In genomic region chr6:85464260-85464644, GRCh38 we compare ENCODE assay signal across 8 cellular contexts. TPM values are rescaled to one million over a fixed set of nuclear protein-coding genes. Genes with fewer than 3 reads are reported as not detected.
DNase-seq lines count a peak whose midpoint lies in the region; ATAC-seq, FAIRE-seq and TF ChIP-seq lines count a peak whose summit lies in the region.

No MANE protein-coding gene starts in this region.

- peak; percentile 82 for FAIRE-seq in H54 (lab: Jason Lieb, UNC)

- no peaks in the 10 kb centered on the region for H3K9me3 Mint-ChIP-seq in effector memory CD8-positive, alpha-beta T cell
- no peaks in the 10 kb centered on the region for H3K9me3 Mint-ChIP-seq in type B pancreatic cell
- H3K9me3 Mint-ChIP-seq in WTC11 = no peaks in the 10 kb centered on the region

- peak; percentile 33 for DNase-seq in H54 (ENCODE audit: insufficient read length, low spot score)
- peak; percentile 93 to 98 for DNase-seq in SW 1271 (lab: John Stamatoyannopoulos, UW)
- no peak for DNase-seq in effector memory CD8-positive, alpha-beta T cell
- peak; percentile 35 to 37 for DNase-seq in stimulated activated CD4-positive, alpha-beta T cell treated with anti-CD3 and anti-CD28 coated beads, Interleukin-15, amount 100 ng/mL, for 48 hours (ENCODE audit: low read depth in 2 of 2)
- DNase-seq in type B pancreatic cell (ENCODE audit: extremely low spot score, unreplicated experiment) = no peak
- DNase-seq in medulla oblongata (ENCODE audit: extremely low spot score) = no peak
- no peak for DNase-seq in WTC11 (ENCODE audit: low spot score)

- no peak for ATAC-seq in effector memory CD8-positive, alpha-beta T cell (replicated peaks)
- no peak for ATAC-seq in HG03280 (IDR thresholded peaks at IDR 0.05; ENCODE audit: unreplicated experiment)
- no peak for ATAC-seq in WTC11

- TF ChIP-seq CTCF in type B pancreatic cell (conservative IDR thresholded peaks at IDR 0.05) = no peak
- TF ChIP-seq CTCF in WTC11 (IDR thresholded peaks at IDR 0.05) = no peak

- peak overlapping the region in 1 of 2 donors; percentile 13 for H3K4me3 Mint-ChIP-seq in effector memory CD8-positive, alpha-beta T cell
- H3K4me3 Mint-ChIP-seq in type B pancreatic cell = no peak overlapping the region
- H3K4me3 Mint-ChIP-seq in WTC11 = no peak overlapping the region

- H3K4me1 Mint-ChIP-seq in effector memory CD8-positive, alpha-beta T cell (ENCODE audit: low read depth in 2 of 2) = peaks cover 42 to 45% of the 10 kb centered on the region in 2 donors
- H3K4me1 Mint-ChIP-seq in type B pancreatic cell (ENCODE audit: unreplicated experiment) (peaks cover 10% of the 10 kb centered on the region), WTC11 (peaks cover 15% of the 10 kb centered on the region)

- H3K27me3 Mint-ChIP-seq in effector memory CD8-positive, alpha-beta T cell = peaks cover 6 to 8% of the 10 kb centered on the region in 2 donors
- H3K27me3 Mint-ChIP-seq in type B pancreatic cell (peaks cover 14% of the 10 kb centered on the region), WTC11 (ENCODE audit: low read depth) (no peaks in the 10 kb centered on the region)

- H3K27ac Mint-ChIP-seq in effector memory CD8-positive, alpha-beta T cell = peak overlapping the region; percentile 24 to 78
- H3K27ac Mint-ChIP-seq in type B pancreatic cell = no peak overlapping the region
- H3K27ac Mint-ChIP-seq in WTC11 = no peak overlapping the region

- CTCF ChIA-PET in WTC11 (lab: Charles Lee) = interaction anchor here (4.3 kb wide), 1 partner anchor 18 kb away, joined by 24 read pairs; no protein-coding TSS in a partner anchor

- POLR2A ChIA-PET in WTC11 (lab: Charles Lee) = no interaction called here

- peaks cover 7% of the 10 kb centered on the region for H3K36me3 Mint-ChIP-seq in effector memory CD8-positive, alpha-beta T cell (ENCODE audit: insufficient read depth)
- H3K36me3 Mint-ChIP-seq in type B pancreatic cell (no peaks in the 10 kb centered on the region), WTC11 (no peaks in the 10 kb centered on the region)

- TF ChIP-seq POLR2A in H54 (IDR thresholded peaks at IDR 0.05; ENCODE audit: low read depth, low read length) = no peak

TF ChIP-seq in WTC11, 78 proteins besides CTCF, POLR2A, EP300 and RAD21:
- TF ChIP-seq ZNF425 (CRISPR knock-in tag; conservative IDR thresholded peaks at IDR 0.05) (no peak), ZSCAN18 (CRISPR knock-in tag; IDR thresholded peaks at IDR 0.05) (no peak), AR (CRISPR knock-in tag; IDR thresholded peaks at IDR 0.05) (no peak), MXD4 (CRISPR knock-in tag; IDR thresholded peaks at IDR 0.05; ENCODE audit: borderline replicate concordance) (no peak), ATF6 (CRISPR knock-in tag; IDR thresholded peaks at IDR 0.05) (no peak), FOXK1 (CRISPR knock-in tag; IDR thresholded peaks at IDR 0.05) (no peak), IRF2 (CRISPR knock-in tag; IDR thresholded peaks at IDR 0.05; ENCODE audit: borderline replicate concordance, low read depth) (no peak)

RNA-seq across cellular contexts. Expression of gene NT5E, which starts 14.4 kb away (rescaled TPM):
- total RNA-seq in type B pancreatic cell (ENCODE audit: low replicate concordance) (6.6 and 11.6 TPM in 2 replicates), WTC11 (2021) (0.62 to 0.94 TPM (median 0.81 TPM) in 3 replicates)

Comparison
In these comparisons a context has a peak if more than half of its experiments do, and no peak if none do; other contexts are left out.
1. DNase-seq: peak in H54 (single experiment), SW 1271 (2 of 2) and stimulated activated CD4-positive, alpha-beta T cell treated with anti-CD3 and anti-CD28 coated beads, Interleukin-15, amount 100 ng/mL, for 48 hours (2 of 2); none in effector memory CD8-positive, alpha-beta T cell (0 of 3), type B pancreatic cell (single experiment), medulla oblongata (single experiment) and WTC11 (single experiment).
2. H3K27ac Mint-ChIP-seq: peak in effector memory CD8-positive, alpha-beta T cell (2 of 2); none in type B pancreatic cell (single experiment) and WTC11 (single experiment).